In genomic region chr3:12932347-12932746, GRCh38 we compare ENCODE assay signal across 23 cellular contexts.
DNase-seq lines count a peak whose midpoint lies in the region; ATAC-seq, FAIRE-seq and TF ChIP-seq lines count a peak whose summit lies in the region.
"Had no signal": no experiment of that assay in that cellular context is flagged by ENCODE, and none has a peak within 500 bp of the region (broad histone marks: within the 10 kb centered on the region; RNA-seq: fewer than 3 reads in every experiment).

No MANE protein-coding gene starts in this region.

- DNase-seq in Ammon's horn (ENCODE audit: low spot score) (peak; percentile 61), bronchial epithelial cell (ENCODE audit: low read depth) (no peak), heart left ventricle (peak in 4 of 5 donors; percentile 63 to 78 (median 72)), psoas muscle (peak; percentile 49 to 87), iPS-NIHi7 (ENCODE audit: extremely low spot score) (no peak), DMS153 (lab: John Stamatoyannopoulos, UW) (no peak)
- no peak for DNase-seq in effector memory CD4-positive, alpha-beta T cell
- DNase-seq: activated CD4-positive, alpha-beta T cell treated with anti-CD3 and anti-CD28 coated beads for 36 hours; activated naive CD8-positive, alpha-beta T cell treated with anti-CD3 and anti-CD28 coated beads for 36 hours; colonic mucosa; DND-41; glutamatergic neuron; NCI-H1048; NCI-H1930; NCI-H69; stimulated activated CD4-positive, alpha-beta T cell treated with anti-CD3 and anti-CD28 coated beads, Interleukin-1b, Interleukin-23, amount 100 ng/mL, for 48 hours had no signal

- intact Hi-C loops in heart left ventricle (cut with DNase I): loop anchor here in 8 of 10 donors (5.0 kb wide), 2 partner anchors 35 to 60 kb away; no protein-coding TSS in a partner anchor
- intact Hi-C loops in psoas muscle (cut with DNase I): loop anchor here (5.0 kb wide), 2 partner anchors 35 to 50 kb away; no protein-coding TSS in a partner anchor

- ATAC-seq in heart left ventricle: peak; percentile 34 to 81 (median 62)
- peak; percentile 68 to 88 (median 80) for ATAC-seq in psoas muscle
- no peak for ATAC-seq in HG03342 (IDR thresholded peaks at IDR 0.05; ENCODE audit: unreplicated experiment)
- ATAC-seq: activated CD4-positive, alpha-beta T cell treated with anti-CD3 and anti-CD28 coated beads for 36 hours; left lobe of liver; stimulated activated effector memory CD8-positive, alpha-beta T cell treated with anti-CD3 and anti-CD28 coated beads, Interleukin-12 subunit alpha, Interleukin-12 subunit beta, amount 100 ng/mL, for 72 hours had no signal

- H3K4me3 ChIP-seq in bronchial epithelial cell (ENCODE audit: low read depth, low read length) (no peak overlapping the region), heart left ventricle (no peak overlapping the region), psoas muscle (no peak overlapping the region)
- H3K4me3 ChIP-seq in effector memory CD4-positive, alpha-beta T cell (ENCODE audit: insufficient read depth, low read depth, low read length, poor library complexity, severe bottlenecking): no peak overlapping the region
- H3K4me3 ChIP-seq: colonic mucosa, skin epidermis, tibial nerve had no signal

- H3K27ac ChIP-seq in heart left ventricle: peak overlapping the region in 11 of 12 donors; percentile 67 to 89 (median 82)
- H3K27ac ChIP-seq in psoas muscle: peak overlapping the region; percentile 91
- H3K27ac ChIP-seq in effector memory CD4-positive, alpha-beta T cell (ENCODE audit: insufficient read depth, low read length, poor library complexity, severe bottlenecking): no peak overlapping the region
- H3K27ac ChIP-seq: colonic mucosa had no signal

- TF ChIP-seq CTCF in bronchial epithelial cell (IDR thresholded peaks at IDR 0.05; ENCODE audit: insufficient read depth, low read length, severe bottlenecking) (no peak), heart left ventricle (IDR thresholded peaks at IDR 0.05) (no peak), psoas muscle (IDR thresholded peaks at IDR 0.05) (no peak)

- H3K36me3 ChIP-seq in bronchial epithelial cell (ENCODE audit: control insufficient read depth, insufficient read depth, low read length) (peaks cover 9% of the 10 kb centered on the region), heart left ventricle (peaks cover 0 to 81% (median 24%) of the 10 kb centered on the region in 9 donors), psoas muscle (ENCODE audit: insufficient read depth in 1 of 2, low read depth in 1 of 2) (peaks cover 0 to 19% of the 10 kb centered on the region in 2 donors)
- peaks cover 89% of the 10 kb centered on the region for H3K36me3 ChIP-seq in effector memory CD4-positive, alpha-beta T cell (ENCODE audit: control insufficient read depth, insufficient read depth, low read length)
- H3K36me3 ChIP-seq: colonic mucosa had no signal

- 41 to 55% (median 49%) methylated on average over 7 to 10 of the region's 10 CpGs for WGBS in heart left ventricle, 4 donors
- 16 to 32% (median 17%) methylated on average over 10 of the region's 10 CpGs for WGBS in psoas muscle, 3 donors

- peaks cover 29 to 95% (median 68%) of the 10 kb centered on the region in 12 donors for H3K4me1 ChIP-seq in heart left ventricle
- H3K4me1 ChIP-seq in psoas muscle: peaks cover 64% of the 10 kb centered on the region
- no peaks in the 10 kb centered on the region for H3K4me1 ChIP-seq in effector memory CD4-positive, alpha-beta T cell (ENCODE audit: control insufficient read depth, insufficient read depth, low read length, poor library complexity, severe bottlenecking)
- H3K4me1 ChIP-seq: colonic mucosa had no signal

- H3K9me3 ChIP-seq in heart left ventricle (no peaks in the 10 kb centered on the region), psoas muscle (no peaks in the 10 kb centered on the region)
- no peaks in the 10 kb centered on the region for H3K9me3 ChIP-seq in effector memory CD4-positive, alpha-beta T cell (ENCODE audit: control insufficient read depth, low read length)
- H3K9me3 ChIP-seq: colonic mucosa, tibial nerve had no signal

- peak; percentile 83 for FAIRE-seq in bronchial epithelial cell (lab: Jason Lieb, UNC)
- FAIRE-seq: GM12891, GM19239 had no signal

- TF ChIP-seq POLR2A in heart left ventricle (IDR thresholded peaks at IDR 0.05): no peak

- H3K27me3 ChIP-seq in bronchial epithelial cell (ENCODE audit: control insufficient read depth, insufficient read depth, low read length): no peaks in the 10 kb centered on the region
- no peaks in the 10 kb centered on the region for H3K27me3 ChIP-seq in heart left ventricle
- no peaks in the 10 kb centered on the region for H3K27me3 ChIP-seq in psoas muscle (ENCODE audit: insufficient read depth in 3 of 3, low read length in 2 of 3)
- no peaks in the 10 kb centered on the region for H3K27me3 ChIP-seq in effector memory CD4-positive, alpha-beta T cell (replicated peaks; ENCODE audit: control insufficient read depth, insufficient read depth, low read length, poor library complexity, severe bottlenecking)
- H3K27me3 ChIP-seq: colonic mucosa, tibial nerve had no signal

Comparison
In these comparisons a context has a peak if more than half of its experiments do, and no peak if none do; other contexts are left out.
1. DNase-seq: peak in Ammon's horn (single experiment), heart left ventricle (4 of 5) and psoas muscle (2 of 2); none in bronchial epithelial cell (single experiment), effector memory CD4-positive, alpha-beta T cell (0 of 3), iPS-NIHi7 (single experiment) and DMS153 (single experiment).